9 cellular contexts compared by ENCODE assay signal in genomic region chr2:216792222-216793001, GRCh38.
DNase-seq lines count a peak whose midpoint lies in the region; ATAC-seq and TF ChIP-seq lines count a peak whose summit lies in the region.
"Had no signal": no experiment of that assay in that cellular context is flagged by ENCODE, and none has a peak within 500 bp of the region (broad histone marks: within the 10 kb centered on the region; RNA-seq: fewer than 3 reads in every experiment).

No MANE protein-coding gene starts in this region.

- no peaks in the 10 kb centered on the region for H3K27me3 Mint-ChIP-seq in chondrocyte (ENCODE audit: low read depth)
- H3K27me3 Mint-ChIP-seq in activated CD4-positive, alpha-beta T cell treated with anti-CD3 and anti-CD28 coated beads, Interleukin-2, amount 10 ng/mL, durations not matched to agents 7 days and 5 days, result no peaks in the 10 kb centered on the region

- CTCF ChIA-PET in activated CD4-positive, alpha-beta T cell treated with anti-CD3 and anti-CD28 coated beads, Interleukin-2, amount 10 ng/mL, durations not matched to agents 7 days and 5 days (lab: Charles Lee), result interaction anchor here (1.3 kb wide), 1 partner anchor 22 kb away, joined by 3 read pairs; no protein-coding TSS in a partner anchor

- H3K9me3 ChIP-seq in mucosa of descending colon, result no peaks in the 10 kb centered on the region

- H3K4me1 ChIP-seq in mucosa of descending colon (ENCODE audit: low read depth), result no peaks in the 10 kb centered on the region

- TF ChIP-seq CTCF in chondrocyte (IDR thresholded peaks at IDR 0.05), result peak; percentile 61
- no peak for TF ChIP-seq CTCF in mucosa of descending colon (IDR thresholded peaks at IDR 0.05)

- H3K36me3 ChIP-seq in mucosa of descending colon (ENCODE audit: low read depth), result no peaks in the 10 kb centered on the region

- intact Hi-C loops in mucosa of descending colon (cut with DNase I, micrococcal nuclease), result no loop called here

- H3K4me3 ChIP-seq in mucosa of descending colon, result no peak overlapping the region

- no peak overlapping the region for H3K4me3 Mint-ChIP-seq in chondrocyte (ENCODE audit: unreplicated experiment)
- H3K4me3 Mint-ChIP-seq in activated CD4-positive, alpha-beta T cell treated with anti-CD3 and anti-CD28 coated beads, Interleukin-2, amount 10 ng/mL, durations not matched to agents 7 days and 5 days, result no peak overlapping the region

- DNase-seq in AG08396 (ENCODE audit: low spot score) (peak; percentile 32), NCI-H2107 treated with DMSO at 0.1 percent for 48 hours (lab: John Stamatoyannopoulos, UW; ENCODE audit: unreplicated experiment) (peak; percentile 88), chondrocyte (ENCODE audit: low spot score) (no peak), mucosa of descending colon (peak in 1 of 3 donors; percentile 54), CD1c-positive myeloid dendritic cell (ENCODE audit: extremely low spot score) (no peak)
- DNase-seq in stimulated activated CD8-positive, alpha-beta memory T cell treated with anti-CD3 and anti-CD28 coated beads, Interleukin-4, amount 100 ng/mL, for 48 hours, result no peak
- no peak for DNase-seq in activated CD4-positive, alpha-beta T cell treated with anti-CD3 and anti-CD28 coated beads, Interleukin-2, amount 10 ng/mL, durations not matched to agents 7 days and 5 days
- DNase-seq: dermis blood vessel endothelial cell had no signal

- POLR2A ChIA-PET in activated CD4-positive, alpha-beta T cell treated with anti-CD3 and anti-CD28 coated beads, Interleukin-2, amount 10 ng/mL, durations not matched to agents 7 days and 5 days (lab: Charles Lee), result no interaction called here

- H3K36me3 Mint-ChIP-seq in chondrocyte (ENCODE audit: low read depth), result no peaks in the 10 kb centered on the region
- no peaks in the 10 kb centered on the region for H3K36me3 Mint-ChIP-seq in activated CD4-positive, alpha-beta T cell treated with anti-CD3 and anti-CD28 coated beads, Interleukin-2, amount 10 ng/mL, durations not matched to agents 7 days and 5 days (ENCODE audit: low read depth)

- peaks cover 42% of the 10 kb centered on the region for H3K4me1 Mint-ChIP-seq in chondrocyte (ENCODE audit: low read depth)
- H3K4me1 Mint-ChIP-seq in activated CD4-positive, alpha-beta T cell treated with anti-CD3 and anti-CD28 coated beads, Interleukin-2, amount 10 ng/mL, durations not matched to agents 7 days and 5 days, result no peaks in the 10 kb centered on the region

- no peaks in the 10 kb centered on the region for H3K9me3 Mint-ChIP-seq in chondrocyte (ENCODE audit: low read depth)
- H3K9me3 Mint-ChIP-seq in activated CD4-positive, alpha-beta T cell treated with anti-CD3 and anti-CD28 coated beads, Interleukin-2, amount 10 ng/mL, durations not matched to agents 7 days and 5 days, result no peaks in the 10 kb centered on the region

- ATAC-seq in mucosa of descending colon (peak; percentile 47), HG03039 (IDR thresholded peaks at IDR 0.05; ENCODE audit: unreplicated experiment) (no peak)

- H3K27ac Mint-ChIP-seq in chondrocyte (ENCODE audit: unreplicated experiment), result peak overlapping the region; percentile 98
- no peak overlapping the region for H3K27ac Mint-ChIP-seq in activated CD4-positive, alpha-beta T cell treated with anti-CD3 and anti-CD28 coated beads, Interleukin-2, amount 10 ng/mL, durations not matched to agents 7 days and 5 days

Comparison
In these comparisons a context has a peak if more than half of its experiments do, and no peak if none do; other contexts are left out.
1. DNase-seq: peak in AG08396 (single experiment) and NCI-H2107 treated with DMSO at 0.1 percent for 48 hours (single experiment); none in chondrocyte (single experiment), stimulated activated CD8-positive, alpha-beta memory T cell treated with anti-CD3 and anti-CD28 coated beads, Interleukin-4, amount 100 ng/mL, for 48 hours (single experiment), activated CD4-positive, alpha-beta T cell treated with anti-CD3 and anti-CD28 coated beads, Interleukin-2, amount 10 ng/mL, durations not matched to agents 7 days and 5 days (single experiment) and CD1c-positive myeloid dendritic cell (single experiment).